ENCODE assay signal across 8 cellular contexts in the genomic region with DNA sequence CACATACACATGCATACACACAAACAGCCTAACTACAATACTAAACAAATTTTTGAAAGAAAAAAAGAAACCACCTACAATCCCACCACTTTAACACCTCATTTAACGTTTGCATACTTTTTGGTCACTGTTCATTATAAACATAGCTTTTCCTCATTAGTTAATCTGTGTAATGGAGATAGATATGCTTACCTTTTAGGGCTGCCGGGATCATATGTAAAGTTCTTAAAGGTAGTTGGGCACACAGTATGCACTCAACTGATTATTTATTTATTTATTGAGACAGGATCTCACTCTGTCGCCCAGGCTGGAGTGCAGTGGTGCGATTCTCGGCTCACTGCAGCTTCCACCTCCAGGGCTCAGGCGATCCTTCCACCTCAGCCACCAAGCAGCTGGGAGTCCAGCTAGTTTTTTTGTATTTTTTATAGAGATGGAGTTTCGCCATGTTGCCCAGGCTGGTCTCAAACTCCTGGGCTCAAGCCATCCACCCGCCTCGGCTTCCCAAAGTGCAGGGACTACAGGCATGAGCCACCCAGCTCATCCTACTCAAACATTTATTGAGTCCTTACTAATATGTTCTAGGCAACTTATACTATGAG. TPM values are rescaled to one million over a fixed set of nuclear protein-coding genes. Genes with fewer than 3 reads are reported as not detected.
A peak's percentile ranks its signal among the peaks of the same experiment; 100 is the strongest.
DNase-seq lines count a peak whose midpoint lies in the region; ATAC-seq and TF ChIP-seq lines count a peak whose summit lies in the region.

No MANE protein-coding gene starts in this region.

- peaks cover 11% of the 10 kb centered on the region for H3K4me1 ChIP-seq in hepatocyte (ENCODE audit: insufficient read depth)

- H3K9me2 ChIP-seq in hepatocyte (replicated peaks; ENCODE audit: insufficient read depth), result no peaks in the 10 kb centered on the region

- POLR2A ChIA-PET in HEK293T (lab: Yijun Ruan, JAX), result interaction anchor here (0.7 to 3.0 kb wide), 10 partner anchors 8 to 304 kb away, joined by 3 to 26 read pairs (median 8); partner anchors contain the start of genes C1orf52 and CCN1
- POLR2A ChIA-PET in activated CD8-positive, alpha-beta T cell treated with anti-CD3 and anti-CD28 coated beads for 36 hours (lab: Charles Lee), result interaction anchor here (0.7 to 3.8 kb wide), 5 partner anchors 18 to 1462 kb away, joined by 3 to 24 read pairs (median 4); partner anchors contain the start of genes C1orf52 and SYDE2

- intact Hi-C loops in activated CD8-positive, alpha-beta T cell treated with anti-CD3 and anti-CD28 coated beads for 36 hours (cut with micrococcal nuclease), result no loop called here

- H3K27ac Mint-ChIP-seq in activated CD8-positive, alpha-beta T cell treated with anti-CD3 and anti-CD28 coated beads for 36 hours, result peak overlapping the region; percentile 91

- H3K27ac ChIP-seq in hepatocyte (peak overlapping the region; percentile 89), skin epidermis (peak overlapping the region in 20 of 21 experiments; percentile 75 to 99 (median 97))

- H3K27me3 Mint-ChIP-seq in activated CD8-positive, alpha-beta T cell treated with anti-CD3 and anti-CD28 coated beads for 36 hours, result no peaks in the 10 kb centered on the region

- no peaks in the 10 kb centered on the region for H3K36me3 ChIP-seq in hepatocyte (replicated peaks; ENCODE audit: insufficient read depth, low read depth)

- peaks cover 22% of the 10 kb centered on the region for H3K36me3 Mint-ChIP-seq in activated CD8-positive, alpha-beta T cell treated with anti-CD3 and anti-CD28 coated beads for 36 hours (ENCODE audit: low read depth)

- ATAC-seq in activated CD8-positive, alpha-beta T cell treated with anti-CD3 and anti-CD28 coated beads for 36 hours, result no peak

- no peaks in the 10 kb centered on the region for H3K9me3 Mint-ChIP-seq in activated CD8-positive, alpha-beta T cell treated with anti-CD3 and anti-CD28 coated beads for 36 hours

- peak overlapping the region; percentile 86 for H3K4me3 Mint-ChIP-seq in activated CD8-positive, alpha-beta T cell treated with anti-CD3 and anti-CD28 coated beads for 36 hours

- CTCF ChIA-PET in HEK293T (lab: Yijun Ruan, JAX), result interaction anchor here (1.0 to 2.9 kb wide), 3 partner anchors 17 to 332 kb away, joined by 5 to 20 read pairs (median 5); partner anchors contain the start of gene C1orf52
- CTCF ChIA-PET in activated CD8-positive, alpha-beta T cell treated with anti-CD3 and anti-CD28 coated beads for 36 hours (lab: Charles Lee), result interaction anchor here (2.4 to 12.0 kb wide), 4 partner anchors 16 to 332 kb away, joined by 11 to 138 read pairs (median 14); partner anchors contain the start of gene C1orf52

- no peaks in the 10 kb centered on the region for H3K9me3 ChIP-seq in hepatocyte (ENCODE audit: low read depth)

- H3K4me3 ChIP-seq in hepatocyte (peak overlapping the region; percentile 20), skin epidermis (peak overlapping the region; percentile 64 to 98 (median 87))

- H3K4me2 ChIP-seq in hepatocyte, result peak overlapping the region; percentile 72

- DNase-seq in HEK293T (ENCODE audit: extremely low spot score) (no peak), hepatocyte (ENCODE audit: low spot score) (no peak), inferior parietal cortex (ENCODE audit: extremely low spot score) (no peak), ACHN (no peak), ecto neural progenitor cell (ENCODE audit: low spot score) (no peak), UCSD-AML1 (lab: John Stamatoyannopoulos, UW; ENCODE audit: unreplicated experiment) (no peak)
- DNase-seq in activated CD8-positive, alpha-beta T cell treated with anti-CD3 and anti-CD28 coated beads for 36 hours, result no peak

- peak overlapping the region; percentile 36 for H2AFZ ChIP-seq in hepatocyte

- H3K27me3 ChIP-seq in hepatocyte, result no peaks in the 10 kb centered on the region

- in situ Hi-C loops in ACHN (cut with HindIII; ENCODE audit: low pct_ligation_motif_present, low pct_unique_long_range_greater_than_20kb, low sequenced_read_pairs), result no loop called here

- WGBS in hepatocyte (ENCODE audit: low lambda C conversion rate, missing lambda C conversion rate), result 83% methylated on average over 9 of the region's 9 CpGs

- no peak for TF ChIP-seq CTCF in activated CD8-positive, alpha-beta T cell treated with anti-CD3 and anti-CD28 coated beads for 36 hours (IDR thresholded peaks at IDR 0.05)
- TF ChIP-seq CTCF in hepatocyte (IDR thresholded peaks at IDR 0.05; ENCODE audit: poor library complexity), result no peak

- H3K79me2 ChIP-seq in hepatocyte, result peaks cover 33% of the 10 kb centered on the region

- H3K4me1 Mint-ChIP-seq in activated CD8-positive, alpha-beta T cell treated with anti-CD3 and anti-CD28 coated beads for 36 hours (ENCODE audit: low read depth), result peaks cover 46% of the 10 kb centered on the region

- H4K20me1 ChIP-seq in hepatocyte (ENCODE audit: insufficient read depth, poor library complexity, severe bottlenecking), result peaks cover 8% of the 10 kb centered on the region

TF ChIP-seq in HEK293T, 16 proteins besides CTCF, POLR2A, EP300 and RAD21:
- TF ChIP-seq SP1 (IDR thresholded peaks at IDR 0.05) (no peak), FOXA1 (IDR thresholded peaks at IDR 0.05) (no peak), TARDBP (IDR thresholded peaks at IDR 0.05) (no peak), BHLHE40 (IDR thresholded peaks at IDR 0.05; ENCODE audit: borderline replicate concordance) (no peak), FOXM1 (IDR thresholded peaks at IDR 0.05; ENCODE audit: borderline replicate concordance) (no peak), ZNF384 (IDR thresholded peaks at IDR 0.05) (no peak), L3MBTL2 (conservative IDR thresholded peaks at IDR 0.05) (0 out of 2 replicates have a peak, but pooled peaks have one; percentile 16), SUZ12 (IDR thresholded peaks at IDR 0.05) (no peak), ELF4 (IDR thresholded peaks at IDR 0.05) (peak; percentile 31; the same call in 1 of the 2 replicates), HDGF (IDR thresholded peaks at IDR 0.05; ENCODE audit: borderline replicate concordance) (no peak), NFRKB (IDR thresholded peaks at IDR 0.05) (no peak), CTBP1 (IDR thresholded peaks at IDR 0.05; ENCODE audit: borderline replicate concordance) (no peak), PKNOX1 (IDR thresholded peaks at IDR 0.05) (no peak), LEF1 (IDR thresholded peaks at IDR 0.05; ENCODE audit: borderline replicate concordance) (no peak), ARNT (IDR thresholded peaks at IDR 0.05) (no peak), FOXK2 (IDR thresholded peaks at IDR 0.05) (no peak)
TF ChIP-seq in HEK293T: peak in this region for 2.

RNA-seq across cellular contexts. Expression of gene BCL10, which starts 0.7 kb away (rescaled TPM):
- total RNA-seq in activated CD8-positive, alpha-beta T cell treated with anti-CD3 and anti-CD28 coated beads for 36 hours, result 10 to 100 TPM; 30.6 to 32.3 TPM
- 33.5 and 36.4 TPM in 2 replicates for total RNA-seq in hepatocyte
- 25.9 and 28.7 TPM in 2 replicates for polyA plus RNA-seq in hepatocyte

RNA-seq across cellular contexts. Expression of gene C1orf52, which starts 17.7 kb away (rescaled TPM):
- 10 to 100 TPM; 26.8 to 35.7 TPM for total RNA-seq in activated CD8-positive, alpha-beta T cell treated with anti-CD3 and anti-CD28 coated beads for 36 hours
- 27.2 and 30.1 TPM in 2 replicates for total RNA-seq in hepatocyte
- 39.2 and 41.2 TPM in 2 replicates for polyA plus RNA-seq in hepatocyte
